24 cellular contexts compared by ENCODE assay signal in the genomic region with DNA sequence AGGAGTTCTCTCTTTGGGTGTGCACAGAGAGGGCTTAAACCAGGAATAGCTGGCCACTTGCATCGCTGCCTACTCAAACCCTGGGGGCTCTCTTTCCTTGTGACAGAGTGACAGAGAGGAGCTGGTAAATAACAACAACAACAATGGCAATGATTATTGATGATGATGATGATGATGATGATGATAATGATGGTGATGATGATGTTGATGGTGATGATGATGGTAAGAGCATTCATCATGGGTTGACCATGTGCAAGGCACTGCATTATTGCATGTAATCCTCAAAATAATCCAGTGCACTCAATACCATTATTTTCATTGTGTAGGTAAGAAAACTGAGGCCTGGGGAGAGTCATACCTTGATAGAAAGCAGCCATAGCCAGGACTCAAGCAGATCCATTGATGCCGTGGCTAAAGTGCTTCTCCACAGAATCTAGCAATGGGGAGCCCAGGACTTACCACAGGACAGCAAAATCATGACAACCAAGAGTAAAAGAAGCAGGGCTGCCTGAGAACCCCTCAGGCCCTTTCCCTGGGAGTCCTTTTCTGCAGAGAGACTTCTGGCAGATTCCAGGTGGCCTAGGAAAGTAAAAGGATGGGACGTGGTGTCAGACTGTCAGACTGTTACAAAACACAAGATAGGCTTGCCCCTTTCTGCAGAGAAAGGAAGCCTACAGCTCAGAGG. TPM values are rescaled to one million over a fixed set of nuclear protein-coding genes. Genes with fewer than 3 reads are reported as not detected.
"Had no signal": no experiment of that assay in that cellular context is flagged by ENCODE, and none has a peak within 500 bp of the region (broad histone marks: within the 10 kb centered on the region; RNA-seq: fewer than 3 reads in every experiment).

No MANE protein-coding gene starts in this region.

- H3K9me3 Mint-ChIP-seq: activated CD4-positive, alpha-beta T cell treated with anti-CD3 and anti-CD28 coated beads, Interleukin-2, amount 10 ng/mL, durations not matched to agents 24 days and 14 days; activated naive CD8-positive, alpha-beta T cell treated with anti-CD3 and anti-CD28 coated beads for 36 hours; activated T-cell treated with anti-CD3 and anti-CD28 coated beads, Interleukin-2, amount 50 U/mL, for 24 hours; activated T-helper 1 cell treated with anti-CD3 and anti-CD28 coated beads, Interleukin-12 subunit alpha, Interleukin-12 subunit beta, Interleukin-2, Interleukin-4 antibody, amounts not matched to agents 30 ng/mL and 10 ng/mL and 1 ng/mL, durations not matched to agents 14 hours and 24 hours and 36 hours; T-helper 1 cell treated with Interleukin-12 subunit alpha and Interleukin-12 subunit beta and Interleukin-4 antibody, amounts not matched to agents 30 μg/mL and 1 μg/mL, for 36 hours had no signal

- DNase-seq: activated CD4-positive, alpha-beta T cell treated with anti-CD3 and anti-CD28 coated beads for 1 hour; activated CD4-positive, alpha-beta T cell treated with anti-CD3 and anti-CD28 coated beads, Interleukin-2, amount 10 ng/mL, durations not matched to agents 24 days and 14 days; activated CD4-positive, alpha-beta T cell treated with anti-CD3 and anti-CD28 coated beads, Interleukin-2, amount 50 U/mL, for 48 hours; activated effector memory CD4-positive, alpha-beta T cell treated with anti-CD3 and anti-CD28 coated beads, Interleukin-2, amount 50 U/mL, for 16 hours; activated naive CD4-positive, alpha-beta T cell treated with Interleukin-2 at 50 U/mL for 16 hours; activated naive CD8-positive, alpha-beta T cell treated with anti-CD3 and anti-CD28 coated beads for 36 hours; activated T-cell treated with anti-CD3 and anti-CD28 coated beads, Interleukin-2, amount 50 U/mL, for 24 hours; brain microvascular endothelial cell; MV-4-11; NCI-H1092 treated with DMSO at 0.1 percent for 48 hours; NCI-H1417 treated with DMSO at 0.1 percent for 48 hours; NCI-H1694; NCI-H2107; NCI-H345; NCI-H510A; NK-92 treated with Interleukin-12 subunit alpha and Interleukin-12 subunit beta, amount 100 ng/mL, for 24 hours; SHP77 had no signal

- H3K36me3 Mint-ChIP-seq: activated naive CD8-positive, alpha-beta T cell treated with anti-CD3 and anti-CD28 coated beads for 36 hours had no signal

- H3K4me1 Mint-ChIP-seq: activated CD4-positive, alpha-beta T cell treated with anti-CD3 and anti-CD28 coated beads, Interleukin-2, amount 10 ng/mL, durations not matched to agents 24 days and 14 days; activated naive CD8-positive, alpha-beta T cell treated with anti-CD3 and anti-CD28 coated beads for 36 hours had no signal

- H3K4me3 ChIP-seq: cardiac muscle cell, MG63 had no signal

- H3K27me3 ChIP-seq: brain microvascular endothelial cell, cardiac muscle cell, MG63 had no signal

- H3K36me3 ChIP-seq: brain microvascular endothelial cell, cardiac muscle cell, MG63 had no signal

- H3K27ac Mint-ChIP-seq: activated CD4-positive, alpha-beta T cell treated with anti-CD3 and anti-CD28 coated beads, Interleukin-2, amount 10 ng/mL, durations not matched to agents 24 days and 14 days; activated naive CD8-positive, alpha-beta T cell treated with anti-CD3 and anti-CD28 coated beads for 36 hours; activated T-cell treated with anti-CD3 and anti-CD28 coated beads, Interleukin-2, amount 50 U/mL, for 24 hours; activated T-helper 1 cell treated with anti-CD3 and anti-CD28 coated beads, Interleukin-12 subunit alpha, Interleukin-12 subunit beta, Interleukin-2, Interleukin-4 antibody, amounts not matched to agents 30 ng/mL and 10 ng/mL and 1 ng/mL, durations not matched to agents 14 hours and 24 hours and 36 hours; T-helper 1 cell treated with Interleukin-12 subunit alpha and Interleukin-12 subunit beta and Interleukin-4 antibody, amounts not matched to agents 30 μg/mL and 1 μg/mL, for 36 hours; WTC11 had no signal

- ATAC-seq: WTC11 had no signal

- H3K4me3 Mint-ChIP-seq: activated CD4-positive, alpha-beta T cell treated with anti-CD3 and anti-CD28 coated beads, Interleukin-2, amount 10 ng/mL, durations not matched to agents 24 days and 14 days; activated naive CD8-positive, alpha-beta T cell treated with anti-CD3 and anti-CD28 coated beads for 36 hours; activated T-cell treated with anti-CD3 and anti-CD28 coated beads, Interleukin-2, amount 50 U/mL, for 24 hours; activated T-helper 1 cell treated with anti-CD3 and anti-CD28 coated beads, Interleukin-12 subunit alpha, Interleukin-12 subunit beta, Interleukin-2, Interleukin-4 antibody, amounts not matched to agents 30 ng/mL and 10 ng/mL and 1 ng/mL, durations not matched to agents 14 hours and 24 hours and 36 hours; T-helper 1 cell treated with Interleukin-12 subunit alpha and Interleukin-12 subunit beta and Interleukin-4 antibody, amounts not matched to agents 30 μg/mL and 1 μg/mL, for 36 hours; WTC11 had no signal

- H3K27ac ChIP-seq: brain microvascular endothelial cell, cardiac muscle cell had no signal

RNA-seq across cellular contexts. Expression of a gene that starts 4.8 kb away (rescaled TPM):
- total RNA-seq: activated CD8-positive, alpha-beta memory T cell treated with anti-CD3 and anti-CD28 coated beads for 36 hours; activated naive CD8-positive, alpha-beta T cell treated with anti-CD3 and anti-CD28 coated beads for 36 hours; activated T-helper 1 cell treated with anti-CD3 and anti-CD28 coated beads, Interleukin-12 subunit alpha, Interleukin-12 subunit beta, Interleukin-2, Interleukin-4 antibody, amounts not matched to agents 30 ng/mL and 10 ng/mL and 1 ng/mL, durations not matched to agents 14 hours and 24 hours and 36 hours; cardiac muscle cell; SK-MEL-5; WTC11 had no signal
- polyA plus RNA-seq: cardiac muscle cell had no signal
